ENCODE assay signal across 13 cellular contexts in the genomic region with DNA sequence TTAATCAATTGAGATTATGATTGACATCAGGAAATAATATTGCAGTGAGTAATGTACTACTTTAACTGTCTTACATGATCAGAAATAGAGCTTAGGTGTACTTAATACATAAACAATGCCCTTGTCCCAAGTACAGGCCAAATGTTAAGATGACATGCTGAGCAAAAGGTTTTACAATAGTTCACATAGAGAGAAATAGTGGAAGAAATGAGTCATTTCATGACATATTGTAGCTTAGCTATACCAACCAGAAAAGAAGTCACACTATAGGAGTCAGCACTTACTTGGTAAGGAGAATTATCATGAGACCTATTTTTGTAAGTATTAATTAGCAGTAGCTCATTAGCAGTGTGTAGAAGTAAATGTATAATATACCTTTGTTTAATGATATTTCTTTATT.
DNase-seq lines count a peak whose midpoint lies in the region; ATAC-seq and TF ChIP-seq lines count a peak whose summit lies in the region.
"Had no signal": no experiment of that assay in that cellular context is flagged by ENCODE, and none has a peak within 500 bp of the region (broad histone marks: within the 10 kb centered on the region; RNA-seq: fewer than 3 reads in every experiment).

No MANE protein-coding gene starts in this region.

- ATAC-seq in GM18508 (IDR thresholded peaks at IDR 0.05; ENCODE audit: insufficient read depth, unreplicated experiment) (peak; percentile 82), HG03520 (IDR thresholded peaks at IDR 0.05; ENCODE audit: unreplicated experiment) (peak; percentile 83), T-helper 17 cell (no peak)
- ATAC-seq: natural killer cell treated with Interleukin-12 subunit alpha and Interleukin-12 subunit beta and Interleukin-15 and Interleukin-18, amount 100 ng/mL, for 72 hours had no signal

- no peaks in the 10 kb centered on the region for H3K79me2 ChIP-seq in GM23248 (ENCODE audit: insufficient read depth)
- no peaks in the 10 kb centered on the region for H3K79me2 ChIP-seq in neural progenitor cell (ENCODE audit: low read depth)

- H2AFZ ChIP-seq in GM23248 (no peak overlapping the region), neural progenitor cell (replicated peaks) (no peak overlapping the region)

- no peak overlapping the region for H3K9ac ChIP-seq in GM23248
- H3K9ac ChIP-seq in neural progenitor cell, result no peak overlapping the region

- H3K4me1 ChIP-seq in GM23248 (ENCODE audit: insufficient read depth), result peaks cover 9% of the 10 kb centered on the region; the same call in 1 of the 2 replicates
- H3K4me1 ChIP-seq in neural progenitor cell, result peaks cover 30% of the 10 kb centered on the region

- no peaks in the 10 kb centered on the region for H3F3A ChIP-seq in GM23248 (ENCODE audit: insufficient read depth)
- peaks cover 29% of the 10 kb centered on the region for H3F3A ChIP-seq in neural progenitor cell (ENCODE audit: low read depth)

- no peaks in the 10 kb centered on the region for H3K9me2 ChIP-seq in GM23248 (ENCODE audit: insufficient read depth)

- TF ChIP-seq CTCF in neural progenitor cell (IDR thresholded peaks at IDR 0.05), result no peak

- no peak overlapping the region for H3K4me3 Mint-ChIP-seq in T-helper 17 cell
- no peak overlapping the region for H3K4me3 Mint-ChIP-seq in neural progenitor cell
- H3K4me3 Mint-ChIP-seq: natural killer cell treated with Interleukin-12 subunit alpha and Interleukin-12 subunit beta and Interleukin-15 and Interleukin-18, amount 100 ng/mL, for 72 hours; T-helper 1 cell treated with Interleukin-12 subunit alpha and Interleukin-12 subunit beta and Interleukin-4 antibody, amounts not matched to agents 30 μg/mL and 1 μg/mL, for 36 hours had no signal

- H3K36me3 Mint-ChIP-seq in T-helper 17 cell (ENCODE audit: low read depth) (no peaks in the 10 kb centered on the region), neural progenitor cell (no peaks in the 10 kb centered on the region)
- H3K36me3 Mint-ChIP-seq: natural killer cell treated with Interleukin-12 subunit alpha and Interleukin-12 subunit beta and Interleukin-15 and Interleukin-18, amount 100 ng/mL, for 72 hours had no signal

- H3K4me1 Mint-ChIP-seq in T-helper 17 cell (no peaks in the 10 kb centered on the region), neural progenitor cell (peaks cover 45% of the 10 kb centered on the region)

- TF ChIP-seq POLR2A in erythroblast (IDR thresholded peaks at IDR 0.05; ENCODE audit: low read length), result no peak

- in situ Hi-C loops in GM23248 (cut with MboI), result no loop called here

- no peaks in the 10 kb centered on the region for H3K9me3 Mint-ChIP-seq in neural progenitor cell
- H3K9me3 Mint-ChIP-seq: natural killer cell treated with Interleukin-12 subunit alpha and Interleukin-12 subunit beta and Interleukin-15 and Interleukin-18, amount 100 ng/mL, for 72 hours; T-helper 1 cell treated with Interleukin-12 subunit alpha and Interleukin-12 subunit beta and Interleukin-4 antibody, amounts not matched to agents 30 μg/mL and 1 μg/mL, for 36 hours had no signal

- H3K27ac Mint-ChIP-seq in T-helper 17 cell (no peak overlapping the region), neural progenitor cell (no peak overlapping the region)
- H3K27ac Mint-ChIP-seq: natural killer cell treated with Interleukin-12 subunit alpha and Interleukin-12 subunit beta and Interleukin-15 and Interleukin-18, amount 100 ng/mL, for 72 hours; T-helper 1 cell treated with Interleukin-12 subunit alpha and Interleukin-12 subunit beta and Interleukin-4 antibody, amounts not matched to agents 30 μg/mL and 1 μg/mL, for 36 hours had no signal

- H3K27ac ChIP-seq in GM23248 (no peak overlapping the region), neural progenitor cell (no peak overlapping the region)

- H3K27me3 ChIP-seq in GM23248 (replicated peaks; ENCODE audit: insufficient read depth) (no peaks in the 10 kb centered on the region), neural progenitor cell (no peaks in the 10 kb centered on the region)

- H3K9me3 ChIP-seq in GM23248 (ENCODE audit: low read depth) (no peaks in the 10 kb centered on the region), T-helper 17 cell (ENCODE audit: control insufficient read depth, low read length, poor library complexity, severe bottlenecking) (no peaks in the 10 kb centered on the region), neural progenitor cell (ENCODE audit: low read depth) (no peaks in the 10 kb centered on the region)

- H3K36me3 ChIP-seq in GM23248 (ENCODE audit: low read depth), result no peaks in the 10 kb centered on the region
- H3K36me3 ChIP-seq in neural progenitor cell, result no peaks in the 10 kb centered on the region

- DNase-seq in GM23248, result peak; percentile 78
- DNase-seq in erythroblast (lab: John Stamatoyannopoulos, UW), result peak; percentile 2 to 12
- no peak for DNase-seq in GF-D8 (lab: John Stamatoyannopoulos, UW)
- DNase-seq in T-helper 17 cell, result no peak
- DNase-seq in stimulated activated CD4-positive, alpha-beta T cell treated with anti-CD3 and anti-CD28 coated beads, Interleukin-1b, Interleukin-23, amount 100 ng/mL, for 48 hours, result no peak
- DNase-seq in neural progenitor cell (ENCODE audit: low spot score), result no peak
- DNase-seq: activated gamma-delta T cell treated with Interleukin-2 at 50 U/mL for 16 hours, COR-L47, NCI-H187 had no signal

- H4K20me1 ChIP-seq in GM23248 (ENCODE audit: insufficient read depth) (no peaks in the 10 kb centered on the region), neural progenitor cell (ENCODE audit: low read depth) (peaks cover 6% of the 10 kb centered on the region)

- H3K4me3 ChIP-seq in GM23248, result no peak overlapping the region
- H3K4me3 ChIP-seq in neural progenitor cell, result no peak overlapping the region

- peak overlapping the region; percentile 16 for H3K4me2 ChIP-seq in GM23248 (ENCODE audit: unreplicated experiment)
- H3K4me2 ChIP-seq in neural progenitor cell, result no peak overlapping the region

- no peaks in the 10 kb centered on the region for H3K27me3 Mint-ChIP-seq in T-helper 17 cell
- H3K27me3 Mint-ChIP-seq in neural progenitor cell (ENCODE audit: insufficient read depth, low read depth), result peaks cover 3% of the 10 kb centered on the region
- H3K27me3 Mint-ChIP-seq: natural killer cell treated with Interleukin-12 subunit alpha and Interleukin-12 subunit beta and Interleukin-15 and Interleukin-18, amount 100 ng/mL, for 72 hours had no signal

Comparison
In these comparisons a context has a peak if more than half of its experiments do, and no peak if none do; other contexts are left out.
1. DNase-seq: peak in GM23248 (single experiment) and erythroblast (2 of 2); none in GF-D8 (single experiment), T-helper 17 cell (0 of 3), stimulated activated CD4-positive, alpha-beta T cell treated with anti-CD3 and anti-CD28 coated beads, Interleukin-1b, Interleukin-23, amount 100 ng/mL, for 48 hours (single experiment) and neural progenitor cell (single experiment).